In genomic region chr1:112395832-112396667, GRCh38 we compare ENCODE assay signal across 1 cellular context.
A peak's percentile ranks its signal among the peaks of the same experiment; 100 is the strongest.
TF ChIP-seq lines count a peak whose summit lies in the region.

TSS of gene CTTNBP2NL (plus strand) at chr1:112396214. CDS start at chr1:112416166, 19,952 bp downstream.

TF ChIP-seq in GM23338, 12 proteins besides CTCF, POLR2A, EP300 and RAD21:
- TF ChIP-seq ZNF462 (CRISPR knock-in tag; IDR thresholded peaks at IDR 0.05) (no peak), JUNB (IDR thresholded peaks at IDR 0.05; ENCODE audit: unreplicated experiment) (no peak), ETS1 (IDR thresholded peaks at IDR 0.05) (peak; percentile 45; the same call in 1 of the 2 replicates), EZH2 (IDR thresholded peaks at IDR 0.05; ENCODE audit: low read depth, unreplicated experiment) (no peak), ZNF331 (CRISPR knock-in tag; IDR thresholded peaks at IDR 0.05; ENCODE audit: low read depth) (no peak), REST (IDR thresholded peaks at IDR 0.05; ENCODE audit: unreplicated experiment) (no peak), NANOG (IDR thresholded peaks at IDR 0.05; ENCODE audit: borderline replicate concordance) (no peak), EZH2phosphoT487 (IDR thresholded peaks at IDR 0.05; ENCODE audit: unreplicated experiment) (no peak), STAT1 (IDR thresholded peaks at IDR 0.05; ENCODE audit: unreplicated experiment) (no peak), POLR2AphosphoS5 (IDR thresholded peaks at IDR 0.05; ENCODE audit: low read depth) (peak; percentile 90), CREB1 (CRISPR knock-in tag; IDR thresholded peaks at IDR 0.05; ENCODE audit: low read depth) (peak; percentile 87), ZNF114 (CRISPR knock-in tag; IDR thresholded peaks at IDR 0.05) (no peak)
